26 cellular contexts compared by ENCODE assay signal in the genomic region with DNA sequence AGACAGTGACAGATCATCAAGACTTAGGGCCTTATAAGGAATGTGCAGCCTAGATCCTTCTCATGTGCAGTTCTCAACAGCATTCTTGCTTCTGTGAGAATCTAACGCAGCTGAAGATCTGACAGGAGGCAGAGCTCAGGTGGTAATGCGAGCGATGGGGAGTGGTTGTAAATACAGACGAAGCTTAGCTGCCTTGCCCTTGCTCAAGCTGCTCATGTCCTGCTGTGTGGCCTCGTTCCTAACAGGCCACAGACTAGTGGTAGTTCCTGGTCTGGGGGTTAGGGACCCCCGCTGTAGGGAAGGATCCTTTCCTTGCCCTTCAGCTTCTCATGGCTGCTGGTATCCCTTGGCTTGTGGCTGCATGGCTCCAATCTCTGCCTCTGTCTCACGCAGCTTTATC. TPM values are rescaled to one million over a fixed set of nuclear protein-coding genes. Genes with fewer than 3 reads are reported as not detected.
"Had no signal": no experiment of that assay in that cellular context is flagged by ENCODE, and none has a peak within 500 bp of the region (broad histone marks: within the 10 kb centered on the region; RNA-seq: fewer than 3 reads in every experiment).

No MANE protein-coding gene starts in this region.

- H3K4me2 ChIP-seq: KMS-11 had no signal

- H3K36me3 ChIP-seq: SJSA1 had no signal

- FAIRE-seq: HTR-8/SVneo, K562, RCC 7860 had no signal

- H3K4me3 ChIP-seq: K562, SJSA1, SK-N-MC had no signal

- H3K4me1 ChIP-seq: SJSA1 had no signal

- DNase-seq: Kasumi-1, MM.1S, NCI-H1092 treated with DMSO at 0.1 percent for 48 hours, NCI-H1436, NCI-H187, NCI-H2029, NCI-H2081 treated with DMSO at 0.1 percent for 48 hours, NCI-H2171, NCI-H226, NCI-H446, NCI-H510A, NCI-H524 treated with DMSO at 0.1 percent for 48 hours, NCI-H69, NCI-H774, Right ventricle myocardium superior, RPMI8226, SIG-M5 had no signal

- H3K9ac ChIP-seq: KMS-11 had no signal

- H3K27me3 ChIP-seq: SJSA1 had no signal

- H3K9me3 ChIP-seq: SJSA1 had no signal

- H3K27ac ChIP-seq: HL-60, KMS-11, SJSA1, SK-N-MC had no signal

- ATAC-seq: K562 had no signal

RNA-seq across cellular contexts. Expression of a gene that starts 10.3 kb away (rescaled TPM):
- polyA plus RNA-seq: IgD-negative memory B cell, K562 had no signal

RNA-seq across cellular contexts. Expression of a gene that starts 45.5 kb away (rescaled TPM):
- total RNA-seq: M059J, SJSA1 had no signal
